8 cellular contexts compared by ENCODE assay signal in genomic region chr4:15656038-15656470, GRCh38. TPM values are rescaled to one million over a fixed set of nuclear protein-coding genes. Genes with fewer than 3 reads are reported as not detected.
DNase-seq lines count a peak whose midpoint lies in the region; ATAC-seq and TF ChIP-seq lines count a peak whose summit lies in the region.

No MANE protein-coding gene starts in this region.

- H3K27ac ChIP-seq in BLaER1 = peak overlapping the region; percentile 98
- H3K27ac ChIP-seq in body of pancreas = peak overlapping the region; percentile 90 to 100 (median 95)
- H3K27ac ChIP-seq in right lobe of liver = peak overlapping the region; percentile 99
- H3K27ac ChIP-seq in tibial artery = peak overlapping the region; percentile 98 to 99

- no peaks in the 10 kb centered on the region for H3K27me3 ChIP-seq in BLaER1
- H3K27me3 ChIP-seq in body of pancreas = no peaks in the 10 kb centered on the region
- no peaks in the 10 kb centered on the region for H3K27me3 ChIP-seq in right lobe of liver
- no peaks in the 10 kb centered on the region for H3K27me3 ChIP-seq in tibial artery

- H3K9ac ChIP-seq in BLaER1 = peak overlapping the region; percentile 90

- H3K4me2 ChIP-seq in BLaER1 = peak overlapping the region; percentile 83

- no peak for TF ChIP-seq CTCF in LNCaP clone FGC (IDR thresholded peaks at IDR 0.05; ENCODE audit: control insufficient read depth, extremely low read depth, insufficient read depth)
- no peak for TF ChIP-seq CTCF in body of pancreas (IDR thresholded peaks at IDR 0.05)
- TF ChIP-seq CTCF in right lobe of liver (IDR thresholded peaks at IDR 0.05) = no peak
- no peak for TF ChIP-seq CTCF in tibial artery (IDR thresholded peaks at IDR 0.05)

- DNase-seq in LNCaP clone FGC (ENCODE audit: low read depth) (no peak), body of pancreas (no peak), right lobe of liver (no peak), tibial artery (no peak), NCI-H2171 treated with DMSO at 0.1 percent for 48 hours (lab: John Stamatoyannopoulos, UW) (no peak), activated gamma-delta T cell treated with Interleukin-2 at 50 U/mL for 16 hours (no peak)
- DNase-seq in effector CD4-positive, alpha-beta T cell = no peak

- H3K4me3 ChIP-seq in BLaER1 (peak overlapping the region; percentile 93), LNCaP clone FGC (ENCODE audit: low read depth, low read length) (peak overlapping the region; percentile 86), body of pancreas (peak overlapping the region; percentile 1 to 18), right lobe of liver (peak overlapping the region; percentile 42 to 76 (median 71)), tibial artery (peak overlapping the region; percentile 67 to 90)

- no peak for ATAC-seq in body of pancreas
- ATAC-seq in right lobe of liver = peak; percentile 3 to 33 (median 6)

- 0 out of 2 replicates have a peak, but pooled peaks cover 6% of the 10 kb centered on the region for H3K36me3 ChIP-seq in BLaER1
- no peaks in the 10 kb centered on the region for H3K36me3 ChIP-seq in body of pancreas (replicated peaks in 1 of 2; ENCODE audit: insufficient read depth in 1 of 2, low read depth in 2 of 2)
- H3K36me3 ChIP-seq in right lobe of liver = no peaks in the 10 kb centered on the region
- no peaks in the 10 kb centered on the region for H3K36me3 ChIP-seq in tibial artery

- WGBS in body of pancreas, 2 donors = 59 to 63% methylated on average over 12 of the region's 12 CpGs
- 62% methylated on average over 9 of the region's 12 CpGs for WGBS in right lobe of liver (ENCODE audit: insufficient coverage, low coverage, low lambda C conversion rate, missing lambda C conversion rate)

- H3K9me3 ChIP-seq in BLaER1 = no peaks in the 10 kb centered on the region
- H3K9me3 ChIP-seq in body of pancreas = no peaks in the 10 kb centered on the region
- no peaks in the 10 kb centered on the region for H3K9me3 ChIP-seq in right lobe of liver
- H3K9me3 ChIP-seq in tibial artery = no peaks in the 10 kb centered on the region

- intact Hi-C loops in body of pancreas (cut with DNase I) (no loop called here), right lobe of liver (cut with DNase I) (no loop called here), tibial artery (cut with DNase I; ENCODE audit: low total_unique reads) (no loop called here)

- TF ChIP-seq POLR2A in body of pancreas (IDR thresholded peaks at IDR 0.05) (no peak), right lobe of liver (IDR thresholded peaks at IDR 0.05) (no peak)

- H3K4me1 ChIP-seq in BLaER1 (peaks cover 58% of the 10 kb centered on the region), body of pancreas (peaks cover 41% of the 10 kb centered on the region), right lobe of liver (peaks cover 0 to 42% (median 10%) of the 10 kb centered on the region in 4 donors), tibial artery (peaks cover 0 to 54% (median 14%) of the 10 kb centered on the region in 4 donors)

- H4K20me1 ChIP-seq in BLaER1 = peaks cover 36% of the 10 kb centered on the region

RNA-seq across cellular contexts. Expression of gene FBXL5, which starts 0.9 kb away (rescaled TPM):
- total RNA-seq in body of pancreas = 10 to 100 TPM; 52.4 to 56.0 TPM
- 10 to 100 TPM; 38.3 to 59.5 (median 46.8) TPM for total RNA-seq in right lobe of liver

RNA-seq across cellular contexts. Expression of gene FAM200B, which starts 25.6 kb away (rescaled TPM):
- 10 to 100 TPM; 15.6 to 20.8 TPM for total RNA-seq in body of pancreas
- 10 to 100 TPM; 11.8 to 20.9 (median 16.7) TPM for total RNA-seq in right lobe of liver

RNA-seq across cellular contexts. Expression of gene BST1, which starts 46.8 kb away (rescaled TPM):
- total RNA-seq in body of pancreas (1 to 10 TPM in 1 of 2 donors, under 1 TPM in 1; 0.99 to 1.6 TPM), right lobe of liver (1 to 10 TPM; 2.7 to 5.3 (median 4.3) TPM)

Comparison
In these comparisons a context has a peak if more than half of its experiments do, and no peak if none do; other contexts are left out.
1. H3K4me3 ChIP-seq: peak in every context shown above with its lines; median percentile 93 in BLaER1; 86 in LNCaP clone FGC; 78 in tibial artery; 71 in right lobe of liver; 10 in body of pancreas.